Comparison of ENCODE assay signal across 8 cellular contexts in genomic region chr1:93616996-93617669, GRCh38.
A peak's percentile ranks its signal among the peaks of the same experiment; 100 is the strongest.
DNase-seq lines count a peak whose midpoint lies in the region; ATAC-seq and TF ChIP-seq lines count a peak whose summit lies in the region.

No MANE protein-coding gene starts in this region.

- peak; percentile 84 for DNase-seq in M059J (ENCODE audit: low read depth)
- DNase-seq in kidney tubule cell (ENCODE audit: low spot score): peak; percentile 74
- no peak for DNase-seq in suprapubic skin (ENCODE audit: low spot score in 2 of 2)
- no peak for DNase-seq in OCI-M1 (lab: John Stamatoyannopoulos, UW)
- no peak for DNase-seq in activated CD4-positive, CD25-positive, alpha-beta regulatory T cell (lab: John Stamatoyannopoulos, UW)
- DNase-seq in effector memory CD4-positive, alpha-beta T cell: no peak

- H3K27ac ChIP-seq in angular gyrus (ENCODE audit: low read depth, low read length): peak overlapping the region; percentile 14
- peak overlapping the region; percentile 55 for H3K27ac ChIP-seq in suprapubic skin
- no peak overlapping the region for H3K27ac ChIP-seq in effector memory CD4-positive, alpha-beta T cell (ENCODE audit: insufficient read depth, low read length, poor library complexity, severe bottlenecking)

- no peaks in the 10 kb centered on the region for H3K27me3 ChIP-seq in suprapubic skin
- no peaks in the 10 kb centered on the region for H3K27me3 ChIP-seq in effector memory CD4-positive, alpha-beta T cell (replicated peaks; ENCODE audit: control insufficient read depth, insufficient read depth, low read length, poor library complexity, severe bottlenecking)

- 54% methylated on average over 6 of the region's 6 CpGs for WGBS in suprapubic skin

- no peak for ATAC-seq in GM19351 (IDR thresholded peaks at IDR 0.05; ENCODE audit: unreplicated experiment)

- no peak overlapping the region for H3K4me3 ChIP-seq in suprapubic skin
- no peak overlapping the region for H3K4me3 ChIP-seq in effector memory CD4-positive, alpha-beta T cell (ENCODE audit: insufficient read depth, low read depth, low read length, poor library complexity, severe bottlenecking)

- TF ChIP-seq CTCF in suprapubic skin (IDR thresholded peaks at IDR 0.05): no peak

- no peaks in the 10 kb centered on the region for H3K9me3 ChIP-seq in suprapubic skin
- no peaks in the 10 kb centered on the region for H3K9me3 ChIP-seq in effector memory CD4-positive, alpha-beta T cell (ENCODE audit: control insufficient read depth, low read length)

- no peaks in the 10 kb centered on the region for H3K36me3 ChIP-seq in suprapubic skin
- no peaks in the 10 kb centered on the region for H3K36me3 ChIP-seq in effector memory CD4-positive, alpha-beta T cell (ENCODE audit: control insufficient read depth, insufficient read depth, low read length)

- no peak for TF ChIP-seq EP300 in suprapubic skin (IDR thresholded peaks at IDR 0.05)

- TF ChIP-seq POLR2A in suprapubic skin (IDR thresholded peaks at IDR 0.05): no peak

- H3K4me1 ChIP-seq in suprapubic skin: peaks cover 50% of the 10 kb centered on the region
- peaks cover 6% of the 10 kb centered on the region for H3K4me1 ChIP-seq in effector memory CD4-positive, alpha-beta T cell (ENCODE audit: control insufficient read depth, insufficient read depth, low read length, poor library complexity, severe bottlenecking)

Comparison
In these comparisons a context has a peak if more than half of its experiments do, and no peak if none do; other contexts are left out.
1. DNase-seq: peak in M059J (single experiment) and kidney tubule cell (single experiment); none in suprapubic skin (0 of 2), OCI-M1 (single experiment), activated CD4-positive, CD25-positive, alpha-beta regulatory T cell (0 of 4) and effector memory CD4-positive, alpha-beta T cell (0 of 3).